In genomic region chr16:25224731-25225319, GRCh38 we compare ENCODE assay signal across 19 cellular contexts. TPM values are rescaled to one million over a fixed set of nuclear protein-coding genes. Genes with fewer than 3 reads are reported as not detected.
"Had no signal": no experiment of that assay in that cellular context is flagged by ENCODE, and none has a peak within 500 bp of the region (broad histone marks: within the 10 kb centered on the region; RNA-seq: fewer than 3 reads in every experiment).

No MANE protein-coding gene starts in this region.

- H3K27me3 Mint-ChIP-seq: activated CD4-positive, alpha-beta memory T cell treated with anti-CD3 and anti-CD28 coated beads, Interleukin-2, amount 10 ng/mL, durations not matched to agents 7 days and 5 days; activated CD4-positive, alpha-beta T cell treated with anti-CD3 and anti-CD28 coated beads, Interleukin-2, amount 10 ng/mL, durations not matched to agents 24 days and 14 days; activated naive CD4-positive, alpha-beta T cell treated with anti-CD3 and anti-CD28 coated beads, Interleukin-2, amount 50 U/mL, for 24 hours; brain; effector memory CD8-positive, alpha-beta T cell; type B pancreatic cell had no signal

- DNase-seq: activated gamma-delta T cell had no signal

- H3K4me1 Mint-ChIP-seq: activated CD4-positive, alpha-beta memory T cell treated with anti-CD3 and anti-CD28 coated beads, Interleukin-2, amount 10 ng/mL, durations not matched to agents 7 days and 5 days; activated CD4-positive, alpha-beta T cell treated with anti-CD3 and anti-CD28 coated beads, Interleukin-2, amount 10 ng/mL, durations not matched to agents 24 days and 14 days; activated naive CD4-positive, alpha-beta T cell treated with anti-CD3 and anti-CD28 coated beads, Interleukin-2, amount 50 U/mL, for 24 hours; brain; nephron progenitor cell had no signal

- H3K4me3 Mint-ChIP-seq: activated CD4-positive, alpha-beta memory T cell treated with anti-CD3 and anti-CD28 coated beads, Interleukin-2, amount 10 ng/mL, durations not matched to agents 7 days and 5 days; activated CD4-positive, alpha-beta T cell treated with anti-CD3 and anti-CD28 coated beads, Interleukin-2, amount 10 ng/mL, durations not matched to agents 24 days and 14 days; activated naive CD4-positive, alpha-beta T cell treated with anti-CD3 and anti-CD28 coated beads, Interleukin-2, amount 50 U/mL, for 24 hours; brain; effector memory CD8-positive, alpha-beta T cell; nephron progenitor cell; type B pancreatic cell had no signal

- H3K9me3 ChIP-seq: esophagus muscularis mucosa, gastrocnemius medialis, sigmoid colon, testis, vagina had no signal

- H3K36me3 ChIP-seq: esophagus muscularis mucosa, gastrocnemius medialis, sigmoid colon, vagina had no signal

- H3K9me3 Mint-ChIP-seq: activated CD4-positive, alpha-beta memory T cell treated with anti-CD3 and anti-CD28 coated beads, Interleukin-2, amount 10 ng/mL, durations not matched to agents 7 days and 5 days; activated CD4-positive, alpha-beta T cell treated with anti-CD3 and anti-CD28 coated beads, Interleukin-2, amount 10 ng/mL, durations not matched to agents 24 days and 14 days; activated naive CD4-positive, alpha-beta T cell treated with anti-CD3 and anti-CD28 coated beads, Interleukin-2, amount 50 U/mL, for 24 hours; brain; effector memory CD8-positive, alpha-beta T cell; nephron progenitor cell; type B pancreatic cell had no signal

- H3K27me3 ChIP-seq: esophagus muscularis mucosa, gastrocnemius medialis, sigmoid colon, testis, vagina had no signal

- H3K4me3 ChIP-seq: esophagus muscularis mucosa, gastrocnemius medialis, sigmoid colon, testis, vagina had no signal

- H3K27ac Mint-ChIP-seq: activated CD4-positive, alpha-beta memory T cell treated with anti-CD3 and anti-CD28 coated beads, Interleukin-2, amount 10 ng/mL, durations not matched to agents 7 days and 5 days; activated CD4-positive, alpha-beta T cell treated with anti-CD3 and anti-CD28 coated beads, Interleukin-2, amount 10 ng/mL, durations not matched to agents 24 days and 14 days; activated naive CD4-positive, alpha-beta T cell treated with anti-CD3 and anti-CD28 coated beads, Interleukin-2, amount 50 U/mL, for 24 hours; nephron progenitor cell; type B pancreatic cell had no signal

- H3K36me3 Mint-ChIP-seq: activated naive CD4-positive, alpha-beta T cell treated with anti-CD3 and anti-CD28 coated beads, Interleukin-2, amount 50 U/mL, for 24 hours; brain; type B pancreatic cell had no signal

- H3K4me1 ChIP-seq: gastrocnemius medialis, testis had no signal

- H3K27ac ChIP-seq: esophagus muscularis mucosa, gastrocnemius medialis, sigmoid colon, testis, vagina had no signal

RNA-seq across cellular contexts. Expression of gene AQP8, which starts 8.1 kb away (rescaled TPM):
- total RNA-seq: activated CD4-positive, alpha-beta memory T cell treated with anti-CD3 and anti-CD28 coated beads, Interleukin-2, amount 10 ng/mL, durations not matched to agents 7 days and 5 days; activated CD4-positive, alpha-beta T cell treated with anti-CD3 and anti-CD28 coated beads, Interleukin-2, amount 10 ng/mL, durations not matched to agents 24 days and 14 days; aorta; dermis microvascular lymphatic vessel endothelial cell; left cardiac atrium; myocyte; smooth muscle cell; vagina had no signal
- polyA plus RNA-seq: liver, smooth muscle cell had no signal
